Comparison of ENCODE assay signal across 12 cellular contexts in genomic region chr2:149858916-149859634, GRCh38.
DNase-seq lines count a peak whose midpoint lies in the region; ATAC-seq, FAIRE-seq and TF ChIP-seq lines count a peak whose summit lies in the region.
"Had no signal": no experiment of that assay in that cellular context is flagged by ENCODE, and none has a peak within 500 bp of the region (broad histone marks: within the 10 kb centered on the region; RNA-seq: fewer than 3 reads in every experiment).

No MANE protein-coding gene starts in this region.

- H3K27ac ChIP-seq in SK-N-SH (ENCODE audit: low read depth in 2 of 2, low read length in 1 of 2): peak overlapping the region in 1 of 2 experiments; percentile 49; a peak in 1 of 4 replicates
- peak overlapping the region; percentile 7 for H3K27ac ChIP-seq in hepatocyte
- H3K27ac ChIP-seq in vagina: peak overlapping the region; percentile 13

- H3K4me1 ChIP-seq in SK-N-SH (ENCODE audit: control insufficient read depth in 1 of 2, insufficient read depth in 2 of 2, low read depth in 1 of 2, low read length in 1 of 2): peaks cover 0 to 11% of the 10 kb centered on the region in 2 experiments; a peak in 2 of 4 replicates
- H3K4me1 ChIP-seq in adipocyte (ENCODE audit: control insufficient read depth, insufficient read depth, low read length): peaks cover 35% of the 10 kb centered on the region
- no peaks in the 10 kb centered on the region for H3K4me1 ChIP-seq in hepatocyte (ENCODE audit: insufficient read depth)
- H3K4me1 ChIP-seq in vagina: peaks cover 18% of the 10 kb centered on the region

- H3K27me3 ChIP-seq in SK-N-SH (ENCODE audit: insufficient read depth) (no peaks in the 10 kb centered on the region), adipocyte (replicated peaks; ENCODE audit: control insufficient read depth, insufficient read depth, low read length) (no peaks in the 10 kb centered on the region), hepatocyte (no peaks in the 10 kb centered on the region), vagina (no peaks in the 10 kb centered on the region)

- TF ChIP-seq EP300 in SK-N-SH (IDR thresholded peaks at IDR 0.05; ENCODE audit: borderline replicate concordance in 1 of 2, low read depth in 1 of 2, low read length in 1 of 2): no peak

- H3K9me3 Mint-ChIP-seq in WTC11: peaks cover 14% of the 10 kb centered on the region

- H3K79me2 ChIP-seq in SK-N-SH (ENCODE audit: insufficient read depth) (no peaks in the 10 kb centered on the region), hepatocyte (no peaks in the 10 kb centered on the region)

- POLR2A ChIA-PET in SK-N-SH (lab: Yijun Ruan, JAX): no interaction called here
- POLR2A ChIA-PET in WTC11 (lab: Charles Lee): no interaction called here

- peaks cover 4% of the 10 kb centered on the region; the same call in 1 of the 2 replicates for H3K36me3 Mint-ChIP-seq in WTC11

- H3K4me3 ChIP-seq in SK-N-SH (ENCODE audit: low read depth in 2 of 2, low read length in 1 of 2): no peak overlapping the region
- peak overlapping the region; percentile 73 for H3K4me3 ChIP-seq in adipocyte (ENCODE audit: low read length)
- H3K4me3 ChIP-seq in hepatocyte: no peak overlapping the region
- H3K4me3 ChIP-seq in vagina: no peak overlapping the region

- FAIRE-seq in frontal cortex (lab: Jason Lieb, UNC): no peak
- FAIRE-seq: A204.1 had no signal

- H3K9ac ChIP-seq in SK-N-SH: no peak overlapping the region
- H3K9ac ChIP-seq in adipocyte (ENCODE audit: low read length): no peak overlapping the region

- 69% methylated on average over 6 of the region's 6 CpGs for WGBS in SK-N-SH (ENCODE audit: low lambda C conversion rate)
- WGBS in hepatocyte (ENCODE audit: low lambda C conversion rate, missing lambda C conversion rate): 60% methylated on average over 6 of the region's 6 CpGs

- ATAC-seq in SK-N-SH treated with all-trans-retinoic acid at 6 μM for 48 hours: no peak
- ATAC-seq in WTC11: no peak
- no peak for ATAC-seq in HG02852 (IDR thresholded peaks at IDR 0.05; ENCODE audit: unreplicated experiment)

- H3K4me1 Mint-ChIP-seq in WTC11: peaks cover 5% of the 10 kb centered on the region; the same call in 1 of the 2 replicates

- no peak for DNase-seq in SK-N-SH
- DNase-seq in adipocyte (ENCODE audit: low read depth): peak; percentile 44
- DNase-seq in hepatocyte (ENCODE audit: low spot score): no peak
- DNase-seq in vagina (ENCODE audit: extremely low spot score in 2 of 2): no peak
- DNase-seq in frontal cortex (ENCODE audit: low spot score in 2 of 2): no peak
- DNase-seq in WTC11 (ENCODE audit: low spot score): no peak
- DNase-seq: NCI-H2029, occipital lobe, SHP77 had no signal

- TF ChIP-seq POLR2A in vagina (IDR thresholded peaks at IDR 0.05): no peak

- no peaks in the 10 kb centered on the region for H4K20me1 ChIP-seq in SK-N-SH (ENCODE audit: insufficient read depth)
- H4K20me1 ChIP-seq in hepatocyte (ENCODE audit: insufficient read depth, poor library complexity, severe bottlenecking): no peaks in the 10 kb centered on the region

- TF ChIP-seq CTCF in SK-N-SH (IDR thresholded peaks at IDR 0.05): no peak
- TF ChIP-seq CTCF in hepatocyte (IDR thresholded peaks at IDR 0.05; ENCODE audit: poor library complexity): no peak
- no peak for TF ChIP-seq CTCF in vagina (IDR thresholded peaks at IDR 0.05)
- no peak for TF ChIP-seq CTCF in WTC11 (IDR thresholded peaks at IDR 0.05)

- no peak overlapping the region for H3K27ac Mint-ChIP-seq in WTC11

- no peaks in the 10 kb centered on the region for H3K36me3 ChIP-seq in SK-N-SH (replicated peaks in 1 of 2; ENCODE audit: control insufficient read depth in 1 of 2, insufficient read depth in 2 of 2, low read length in 1 of 2)
- no peaks in the 10 kb centered on the region for H3K36me3 ChIP-seq in adipocyte (ENCODE audit: control insufficient read depth, insufficient read depth, low read length, severe bottlenecking)
- no peaks in the 10 kb centered on the region for H3K36me3 ChIP-seq in hepatocyte (replicated peaks; ENCODE audit: insufficient read depth, low read depth)
- no peaks in the 10 kb centered on the region for H3K36me3 ChIP-seq in vagina

- H3K4me2 ChIP-seq in SK-N-SH (no peak overlapping the region), hepatocyte (no peak overlapping the region)

- TF ChIP-seq RAD21 in SK-N-SH (IDR thresholded peaks at IDR 0.05; ENCODE audit: low read length): no peak

- peak overlapping the region; percentile 33; the same call in 1 of the 2 replicates for H2AFZ ChIP-seq in SK-N-SH (ENCODE audit: low read depth)
- H2AFZ ChIP-seq in hepatocyte: no peak overlapping the region

- H3F3A ChIP-seq in SK-N-SH (replicated peaks; ENCODE audit: insufficient read depth): peaks cover 9% of the 10 kb centered on the region

- no peaks in the 10 kb centered on the region for H3K27me3 Mint-ChIP-seq in WTC11 (ENCODE audit: low read depth)

- intact Hi-C loops in vagina (cut with DNase I): no loop called here

- CTCF ChIA-PET in SK-N-SH (lab: Yijun Ruan, JAX) (no interaction called here), WTC11 (lab: Charles Lee) (no interaction called here)

- H3K9me3 ChIP-seq in SK-N-SH: no peaks in the 10 kb centered on the region
- no peaks in the 10 kb centered on the region for H3K9me3 ChIP-seq in adipocyte (ENCODE audit: control insufficient read depth, low read length)
- H3K9me3 ChIP-seq in hepatocyte (ENCODE audit: low read depth): no peaks in the 10 kb centered on the region
- H3K9me3 ChIP-seq in vagina: no peaks in the 10 kb centered on the region

- no peak overlapping the region for H3K4me3 Mint-ChIP-seq in WTC11

- H3K9me2 ChIP-seq in SK-N-SH: no peaks in the 10 kb centered on the region
- H3K9me2 ChIP-seq in hepatocyte (replicated peaks; ENCODE audit: insufficient read depth): no peaks in the 10 kb centered on the region

TF ChIP-seq in SK-N-SH, 30 proteins besides CTCF, POLR2A, EP300 and RAD21 (continues in another document):
- TF ChIP-seq MXI1 (IDR thresholded peaks at IDR 0.05; ENCODE audit: low read depth, low read length) (no peak), ELF1 (IDR thresholded peaks at IDR 0.05) (no peak), NFIC (IDR thresholded peaks at IDR 0.05; ENCODE audit: borderline replicate concordance) (no peak), FOXJ3 (CRISPR knock-in tag; IDR thresholded peaks at IDR 0.05) (no peak), MEF2A (IDR thresholded peaks at IDR 0.05; ENCODE audit: borderline replicate concordance, low read depth) (no peak), RCOR1 (IDR thresholded peaks at IDR 0.05; ENCODE audit: low read length) (no peak), JUND (IDR thresholded peaks at IDR 0.05) (no peak), SMC3 (IDR thresholded peaks at IDR 0.05; ENCODE audit: low read depth, low read length) (no peak), USF2 (IDR thresholded peaks at IDR 0.05; ENCODE audit: borderline replicate concordance, low read depth, low read length) (no peak), NRF1 (IDR thresholded peaks at IDR 0.05; ENCODE audit: low read depth, low read length) (no peak)

TF ChIP-seq in SK-N-SH treated with all-trans-retinoic acid at 6 μM for 48 hours, 23 proteins besides CTCF, POLR2A, EP300 and RAD21 (continues in another document):
- TF ChIP-seq ZNF70 (CRISPR knock-in tag; IDR thresholded peaks at IDR 0.05): no peak
- TF ChIP-seq TOX (CRISPR knock-in tag; IDR thresholded peaks at IDR 0.05; ENCODE audit: borderline replicate concordance): no peak
- TF ChIP-seq ZFP3 (CRISPR knock-in tag; IDR thresholded peaks at IDR 0.05): no peak
- TF ChIP-seq TCF4 (CRISPR knock-in tag; IDR thresholded peaks at IDR 0.05; ENCODE audit: borderline replicate concordance): no peak
- TF ChIP-seq BACH2 (CRISPR knock-in tag; IDR thresholded peaks at IDR 0.05; ENCODE audit: borderline replicate concordance): no peak
- TF ChIP-seq ISL1 (CRISPR knock-in tag; IDR thresholded peaks at IDR 0.05): no peak
- no peak for TF ChIP-seq PPARA (CRISPR knock-in tag; IDR thresholded peaks at IDR 0.05; ENCODE audit: borderline replicate concordance)

TF ChIP-seq in WTC11, 78 proteins besides CTCF, POLR2A, EP300 and RAD21 (continues in another document):
- TF ChIP-seq ZNF416 (CRISPR knock-in tag; IDR thresholded peaks at IDR 0.05) (no peak), TEAD4 (CRISPR knock-in tag; IDR thresholded peaks at IDR 0.05) (no peak), RORB (CRISPR knock-in tag; IDR thresholded peaks at IDR 0.05) (no peak), IRF2 (CRISPR knock-in tag; IDR thresholded peaks at IDR 0.05; ENCODE audit: borderline replicate concordance, low read depth) (no peak), SOX15 (CRISPR knock-in tag; IDR thresholded peaks at IDR 0.05) (no peak), ATF1 (CRISPR knock-in tag; IDR thresholded peaks at IDR 0.05) (no peak)
- TF ChIP-seq, protein P1, sequence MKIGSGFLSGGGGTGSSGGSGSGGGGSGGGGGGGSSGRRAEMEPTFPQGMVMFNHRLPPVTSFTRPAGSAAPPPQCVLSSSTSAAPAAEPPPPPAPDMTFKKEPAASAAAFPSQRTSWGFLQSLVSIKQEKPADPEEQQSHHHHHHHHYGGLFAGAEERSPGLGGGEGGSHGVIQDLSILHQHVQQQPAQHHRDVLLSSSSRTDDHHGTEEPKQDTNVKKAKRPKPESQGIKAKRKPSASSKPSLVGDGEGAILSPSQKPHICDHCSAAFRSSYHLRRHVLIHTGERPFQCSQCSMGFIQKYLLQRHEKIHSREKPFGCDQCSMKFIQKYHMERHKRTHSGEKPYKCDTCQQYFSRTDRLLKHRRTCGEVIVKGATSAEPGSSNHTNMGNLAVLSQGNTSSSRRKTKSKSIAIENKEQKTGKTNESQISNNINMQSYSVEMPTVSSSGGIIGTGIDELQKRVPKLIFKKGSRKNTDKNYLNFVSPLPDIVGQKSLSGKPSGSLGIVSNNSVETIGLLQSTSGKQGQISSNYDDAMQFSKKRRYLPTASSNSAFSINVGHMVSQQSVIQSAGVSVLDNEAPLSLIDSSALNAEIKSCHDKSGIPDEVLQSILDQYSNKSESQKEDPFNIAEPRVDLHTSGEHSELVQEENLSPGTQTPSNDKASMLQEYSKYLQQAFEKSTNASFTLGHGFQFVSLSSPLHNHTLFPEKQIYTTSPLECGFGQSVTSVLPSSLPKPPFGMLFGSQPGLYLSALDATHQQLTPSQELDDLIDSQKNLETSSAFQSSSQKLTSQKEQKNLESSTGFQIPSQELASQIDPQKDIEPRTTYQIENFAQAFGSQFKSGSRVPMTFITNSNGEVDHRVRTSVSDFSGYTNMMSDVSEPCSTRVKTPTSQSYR (CRISPR knock-in tag; IDR thresholded peaks at IDR 0.05): no peak
- TF ChIP-seq, protein P2, sequence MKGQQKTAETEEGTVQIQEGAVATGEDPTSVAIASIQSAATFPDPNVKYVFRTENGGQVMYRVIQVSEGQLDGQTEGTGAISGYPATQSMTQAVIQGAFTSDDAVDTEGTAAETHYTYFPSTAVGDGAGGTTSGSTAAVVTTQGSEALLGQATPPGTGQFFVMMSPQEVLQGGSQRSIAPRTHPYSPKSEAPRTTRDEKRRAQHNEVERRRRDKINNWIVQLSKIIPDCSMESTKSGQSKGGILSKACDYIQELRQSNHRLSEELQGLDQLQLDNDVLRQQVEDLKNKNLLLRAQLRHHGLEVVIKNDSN (CRISPR knock-in tag; IDR thresholded peaks at IDR 0.05): no peak
